ENCODE assay signal across 15 cellular contexts in genomic region chr12:15855646-15856045, GRCh38. TPM values are rescaled to one million over a fixed set of nuclear protein-coding genes. Genes with fewer than 3 reads are reported as not detected.
DNase-seq lines count a peak whose midpoint lies in the region; ATAC-seq and TF ChIP-seq lines count a peak whose summit lies in the region.
"Had no signal": no experiment of that assay in that cellular context is flagged by ENCODE, and none has a peak within 500 bp of the region (broad histone marks: within the 10 kb centered on the region; RNA-seq: fewer than 3 reads in every experiment).

No MANE protein-coding gene starts in this region.

- no peak overlapping the region for H3K4me3 Mint-ChIP-seq in chondrocyte (ENCODE audit: unreplicated experiment)
- H3K4me3 Mint-ChIP-seq: activated naive CD8-positive, alpha-beta T cell treated with anti-CD3 and anti-CD28 coated beads, Interleukin-2, amount 10 ng/mL, durations not matched to agents 7 days and 5 days; activated T-cell treated with anti-CD3 and anti-CD28 coated beads, Interleukin-2, amount 50 U/mL, for 4 hours had no signal

- DNase-seq in AG08395 (ENCODE audit: low spot score), result peak; percentile 10
- DNase-seq in IMR-90, result peak; percentile 70
- no peak for DNase-seq in chondrocyte (ENCODE audit: low spot score)
- DNase-seq in mesenchymal stem cell, result peak; percentile 66
- no peak for DNase-seq in activated CD8-positive, alpha-beta memory T cell treated with anti-CD3 and anti-CD28 coated beads for 24 hours
- no peak for DNase-seq in NCI-H2107 (lab: John Stamatoyannopoulos, UW)
- DNase-seq: activated naive CD8-positive, alpha-beta T cell treated with anti-CD3 and anti-CD28 coated beads, Interleukin-2, amount 10 ng/mL, durations not matched to agents 7 days and 5 days; GF-D8; upper lobe of right lung had no signal

- H4K91ac ChIP-seq in IMR-90 (ENCODE audit: insufficient read depth, low read depth, low read length) (no peak overlapping the region), mesenchymal stem cell (ENCODE audit: low read length) (no peak overlapping the region)

- peaks cover 13% of the 10 kb centered on the region for H3K4me1 ChIP-seq in IMR-90 (ENCODE audit: control insufficient read depth, insufficient read depth, low read length)
- H3K4me1 ChIP-seq in mesenchymal stem cell (ENCODE audit: control insufficient read depth, insufficient read depth, low read depth, low read length), result peaks cover 1% of the 10 kb centered on the region
- H3K4me1 ChIP-seq: pancreas, upper lobe of right lung had no signal

- no peaks in the 10 kb centered on the region for H3K9me3 Mint-ChIP-seq in chondrocyte (ENCODE audit: low read depth)
- H3K9me3 Mint-ChIP-seq: activated naive CD8-positive, alpha-beta T cell treated with anti-CD3 and anti-CD28 coated beads, Interleukin-2, amount 10 ng/mL, durations not matched to agents 7 days and 5 days; activated T-cell treated with anti-CD3 and anti-CD28 coated beads, Interleukin-2, amount 50 U/mL, for 4 hours had no signal

- H3K18ac ChIP-seq in IMR-90 (ENCODE audit: low read depth, low read length) (no peak overlapping the region), mesenchymal stem cell (ENCODE audit: low read depth in 1 of 2, low read length in 2 of 2) (no peak overlapping the region)

- no peak overlapping the region for H2BK20ac ChIP-seq in IMR-90 (ENCODE audit: low read depth, low read length)

- H3K27ac Mint-ChIP-seq in chondrocyte (ENCODE audit: unreplicated experiment), result peak overlapping the region; percentile 86
- H3K27ac Mint-ChIP-seq: activated naive CD8-positive, alpha-beta T cell treated with anti-CD3 and anti-CD28 coated beads, Interleukin-2, amount 10 ng/mL, durations not matched to agents 7 days and 5 days had no signal

- H4K8ac ChIP-seq in IMR-90 (ENCODE audit: low read depth in 2 of 2, low read length in 2 of 2) (peak overlapping the region in 1 of 2 experiments; percentile 82; a peak in 1 of 4 replicates), mesenchymal stem cell (ENCODE audit: low read length) (no peak overlapping the region)

- no CpG with 5 or more reads among the region's 1 CpG for WGBS in IMR-90 (ENCODE audit: extremely low coverage in 2 of 2, insufficient read length in 1 of 2), 2 experiments
- no CpG with 5 or more reads among the region's 1 CpG for WGBS in mesenchymal stem cell

- H2AK9ac ChIP-seq in IMR-90 (replicated peaks; ENCODE audit: low read depth, low read length, poor library complexity), result no peak overlapping the region

- H2AFZ ChIP-seq in IMR-90 (replicated peaks; ENCODE audit: low read length, poor library complexity) (no peak overlapping the region), mesenchymal stem cell (ENCODE audit: low read depth, low read length) (no peak overlapping the region)

- H2BK15ac ChIP-seq in IMR-90 (ENCODE audit: low read depth, low read length), result no peak overlapping the region; the same call in 2 of the 3 replicates
- no peak overlapping the region for H2BK15ac ChIP-seq in mesenchymal stem cell (ENCODE audit: low read depth, poor library complexity, severe bottlenecking)

- H3K36me3 Mint-ChIP-seq in chondrocyte (ENCODE audit: low read depth), result no peaks in the 10 kb centered on the region
- H3K36me3 Mint-ChIP-seq: activated naive CD8-positive, alpha-beta T cell treated with anti-CD3 and anti-CD28 coated beads, Interleukin-2, amount 10 ng/mL, durations not matched to agents 7 days and 5 days had no signal

- H4K20me1 ChIP-seq in IMR-90 (ENCODE audit: insufficient read depth, low read length), result no peaks in the 10 kb centered on the region

- in situ Hi-C loops in IMR-90 (cut with MboI; ENCODE audit: low sequenced_read_pairs), result no loop called here

- H2AK5ac ChIP-seq in IMR-90 (ENCODE audit: low read depth, low read length), result no peak overlapping the region
- no peak overlapping the region for H2AK5ac ChIP-seq in mesenchymal stem cell (ENCODE audit: low read length, severe bottlenecking)

- H2BK120ac ChIP-seq in IMR-90 (ENCODE audit: low read depth, low read length) (peak overlapping the region; percentile 94), mesenchymal stem cell (ENCODE audit: low read depth, low read length) (no peak overlapping the region)

- no peak overlapping the region for H3K23ac ChIP-seq in IMR-90 (ENCODE audit: low read depth, low read length)
- H3K23ac ChIP-seq in mesenchymal stem cell (ENCODE audit: low read length in 2 of 2), result no peak overlapping the region

- H3K27me3 Mint-ChIP-seq in chondrocyte (ENCODE audit: low read depth), result no peaks in the 10 kb centered on the region

- no peak overlapping the region for H4K5ac ChIP-seq in IMR-90 (ENCODE audit: low read depth, low read length)

- H3K4me3 ChIP-seq in IMR-90 (ENCODE audit: insufficient read depth, low read depth, low read length), result no peak overlapping the region
- H3K4me3 ChIP-seq in mesenchymal stem cell (ENCODE audit: insufficient read depth in 1 of 2, low read depth in 1 of 2, low read length in 2 of 2), result no peak overlapping the region
- H3K4me3 ChIP-seq: heart left ventricle, mucosa of descending colon, pancreas, upper lobe of right lung had no signal

- H3K14ac ChIP-seq in IMR-90 (replicated peaks; ENCODE audit: low read depth, low read length) (no peak overlapping the region), mesenchymal stem cell (ENCODE audit: low read length in 2 of 2) (no peak overlapping the region)

- CTCF ChIA-PET in IMR-90 (lab: Yijun Ruan, JAX), result interaction anchor here (0.9 to 1.0 kb wide), 6 partner anchors 33 to 281 kb away, joined by 3 to 7 read pairs (median 4); no protein-coding TSS in a partner anchor

- POLR2A ChIA-PET in IMR-90 (lab: Charles Lee; ENCODE audit: unreplicated experiment), result no interaction called here

- H3K9me1 ChIP-seq in IMR-90 (ENCODE audit: insufficient read depth, low read length), result 0 out of 2 replicates have a peak, but pooled peaks cover 3% of the 10 kb centered on the region

- H2BK5ac ChIP-seq in IMR-90 (ENCODE audit: low read depth, low read length, poor library complexity, severe bottlenecking) (peak overlapping the region; percentile 74), mesenchymal stem cell (ENCODE audit: low read depth, low read length, poor library complexity, severe bottlenecking) (no peak overlapping the region)

- no peak overlapping the region for H2BK12ac ChIP-seq in mesenchymal stem cell (ENCODE audit: low read length in 2 of 2)

- intact Hi-C loops in IMR-90 (cut with micrococcal nuclease), result loop anchor here (1.0 to 10.0 kb wide), 6 partner anchors 66 to 579 kb away; partner anchors contain the start of gene EPS8

- H3K9ac ChIP-seq in IMR-90 (ENCODE audit: low read depth, low read length) (no peak overlapping the region), mesenchymal stem cell (ENCODE audit: low read length) (peak overlapping the region; percentile 69)

- no peaks in the 10 kb centered on the region for H3K79me1 ChIP-seq in IMR-90 (ENCODE audit: low read depth in 1 of 2, low read length in 2 of 2)
- H3K79me1 ChIP-seq in mesenchymal stem cell (replicated peaks; ENCODE audit: low read length, poor library complexity, severe bottlenecking), result no peaks in the 10 kb centered on the region

- TF ChIP-seq CTCF in IMR-90 (conservative IDR thresholded peaks at IDR 0.05; ENCODE audit: low read depth, low read length) (no peak), chondrocyte (IDR thresholded peaks at IDR 0.05) (no peak)

- H3K56ac ChIP-seq in IMR-90 (ENCODE audit: extremely low read depth, insufficient read depth, low read length), result no peak overlapping the region

- H3K4me1 Mint-ChIP-seq in chondrocyte (ENCODE audit: low read depth), result peaks cover 50% of the 10 kb centered on the region
- H3K4me1 Mint-ChIP-seq: activated naive CD8-positive, alpha-beta T cell treated with anti-CD3 and anti-CD28 coated beads, Interleukin-2, amount 10 ng/mL, durations not matched to agents 7 days and 5 days had no signal

- TF ChIP-seq POLR2A in IMR-90 (IDR thresholded peaks at IDR 0.05; ENCODE audit: low read depth, low read length), result no peak

- dilution Hi-C loops in IMR-90 (cut with HindIII; ENCODE audit: low sequenced_read_pairs, unreplicated experiment), result no loop called here

- TF ChIP-seq RAD21 in IMR-90 (IDR thresholded peaks at IDR 0.05; ENCODE audit: low read length), result no peak

- no TSS peak for BruUV-seq in IMR-90 (replicated peaks; lab: Mats Ljungman, UMichigan)

- no peak overlapping the region for H3K4ac ChIP-seq in IMR-90 (ENCODE audit: low read depth, low read length)
- H3K4ac ChIP-seq in mesenchymal stem cell (ENCODE audit: low read depth in 1 of 2, low read length in 2 of 2), result no peak overlapping the region

- H3K9me3 ChIP-seq in IMR-90 (ENCODE audit: control insufficient read depth, insufficient read depth, low read length) (no peaks in the 10 kb centered on the region), mesenchymal stem cell (ENCODE audit: control insufficient read depth, low read length) (no peaks in the 10 kb centered on the region)
- H3K9me3 ChIP-seq: heart left ventricle, mucosa of descending colon, pancreas, upper lobe of right lung had no signal

- peak overlapping the region; percentile 61; the same call in 1 of the 2 replicates for H3K4me2 ChIP-seq in IMR-90 (ENCODE audit: low read depth, low read length)
- no peak overlapping the region for H3K4me2 ChIP-seq in mesenchymal stem cell (ENCODE audit: low read length, poor library complexity, severe bottlenecking)

- H3K36me3 ChIP-seq in IMR-90 (ENCODE audit: control insufficient read depth, insufficient read depth, low read length) (no peaks in the 10 kb centered on the region), mesenchymal stem cell (ENCODE audit: control insufficient read depth in 1 of 2, insufficient read depth in 2 of 2, low read depth in 1 of 2, low read length in 2 of 2) (no peaks in the 10 kb centered on the region)
- H3K36me3 ChIP-seq: heart left ventricle, pancreas, upper lobe of right lung had no signal

- H3K27me3 ChIP-seq in IMR-90 (ENCODE audit: control insufficient read depth, insufficient read depth, low read length) (no peaks in the 10 kb centered on the region), mesenchymal stem cell (ENCODE audit: control insufficient read depth in 1 of 2, insufficient read depth in 1 of 2, low read length in 2 of 2) (no peaks in the 10 kb centered on the region)
- H3K27me3 ChIP-seq: pancreas, upper lobe of right lung had no signal

- H3K27ac ChIP-seq in IMR-90 (ENCODE audit: insufficient read depth, low read length) (no peak overlapping the region), mesenchymal stem cell (ENCODE audit: low read length, poor library complexity, severe bottlenecking) (peak overlapping the region; percentile 32)
- H3K27ac ChIP-seq: pancreas, upper lobe of right lung had no signal

- peak; percentile 24; the same call in 1 of the 2 replicates for ATAC-seq in IMR-90 (ENCODE audit: low read depth)
- ATAC-seq in GM18873 (IDR thresholded peaks at IDR 0.05; ENCODE audit: low FRiP score, unreplicated experiment), result no peak
- no peak for ATAC-seq in GM18861 (IDR thresholded peaks at IDR 0.05; ENCODE audit: unreplicated experiment)
- ATAC-seq: activated T-cell treated with anti-CD3 and anti-CD28 coated beads, Interleukin-2, amount 50 U/mL, for 4 hours had no signal

RNA-seq across cellular contexts. Expression of gene STRAP, which starts 26.5 kb away (rescaled TPM):
- 82.1 and 133 TPM in 2 replicates for total RNA-seq in IMR-90 (2012; rRNA removed)
- polyA plus RNA-seq in IMR-90 (2012; rRNA removed), result 91.0 and 98.1 TPM in 2 replicates
- 53.4 and 67.4 TPM in 2 replicates for polyA plus RNA-seq in IMR-90 (2012; cell fraction: cytosol; rRNA removed)
- polyA plus RNA-seq in IMR-90 (2012; cell fraction: nucleus; rRNA removed; ENCODE audit: low replicate concordance), result 31.4 and 54.0 TPM in 2 replicates
- 153 to 172 TPM (median 154 TPM) in 3 replicates for total RNA-seq in chondrocyte
- polyA plus RNA-seq in mesenchymal stem cell (2013, experiment 1 of 2), result 205 TPM
- polyA plus RNA-seq in mesenchymal stem cell (2013, experiment 2 of 2), result 207 TPM

RNA-seq across cellular contexts. Expression of gene DERA, which starts 55.5 kb away (rescaled TPM):
- 58.6 and 59.7 TPM in 2 replicates for total RNA-seq in IMR-90 (2012; rRNA removed)
- polyA plus RNA-seq in IMR-90 (2012; rRNA removed), result 22.9 and 28.1 TPM in 2 replicates
- 13.1 and 15.9 TPM in 2 replicates for polyA plus RNA-seq in IMR-90 (2012; cell fraction: cytosol; rRNA removed)
- 5.7 and 19.6 TPM in 2 replicates for polyA plus RNA-seq in IMR-90 (2012; cell fraction: nucleus; rRNA removed; ENCODE audit: low replicate concordance)
- 15.5 to 26.2 TPM (median 16.0 TPM) in 3 replicates for total RNA-seq in chondrocyte
- 13.8 TPM for polyA plus RNA-seq in mesenchymal stem cell (2013, experiment 1 of 2)
- polyA plus RNA-seq in mesenchymal stem cell (2013, experiment 2 of 2), result 14.0 TPM

Comparison
In these comparisons a context has a peak if more than half of its experiments do, and no peak if none do; other contexts are left out.
1. DNase-seq: peak in AG08395 (single experiment), IMR-90 (single experiment) and mesenchymal stem cell (single experiment); none in chondrocyte (single experiment), activated CD8-positive, alpha-beta memory T cell treated with anti-CD3 and anti-CD28 coated beads for 24 hours (single experiment) and NCI-H2107 (single experiment).